Comparison of ENCODE assay signal across 14 cellular contexts in genomic region chr4:14862881-14863280, GRCh38.
DNase-seq lines count a peak whose midpoint lies in the region.
"Had no signal": no experiment of that assay in that cellular context is flagged by ENCODE, and none has a peak within 500 bp of the region (broad histone marks: within the 10 kb centered on the region; RNA-seq: fewer than 3 reads in every experiment).

No MANE protein-coding gene starts in this region.

- no peak overlapping the region for H3K4me3 Mint-ChIP-seq in activated naive CD8-positive, alpha-beta T cell treated with anti-CD3 and anti-CD28 coated beads for 36 hours
- no peak overlapping the region for H3K4me3 Mint-ChIP-seq in activated CD4-positive, alpha-beta T cell treated with anti-CD3 and anti-CD28 coated beads, Interleukin-2, amount 10 ng/mL, durations not matched to agents 24 days and 14 days
- H3K4me3 Mint-ChIP-seq: activated CD4-positive, alpha-beta T cell treated with anti-CD3 and anti-CD28 coated beads for 36 hours; endodermal cell had no signal

- no peaks in the 10 kb centered on the region for H3K9me3 ChIP-seq in SJCRH30 (replicated peaks)

- H3K9me3 Mint-ChIP-seq in activated naive CD8-positive, alpha-beta T cell treated with anti-CD3 and anti-CD28 coated beads for 36 hours, result peaks cover 2% of the 10 kb centered on the region
- H3K9me3 Mint-ChIP-seq in activated CD4-positive, alpha-beta T cell treated with anti-CD3 and anti-CD28 coated beads, Interleukin-2, amount 10 ng/mL, durations not matched to agents 24 days and 14 days, result no peaks in the 10 kb centered on the region
- H3K9me3 Mint-ChIP-seq: endodermal cell had no signal

- H3K4me1 ChIP-seq in SJCRH30, result no peaks in the 10 kb centered on the region

- no peak overlapping the region for H3K4me3 ChIP-seq in SJCRH30

- DNase-seq in AG08395 (ENCODE audit: low spot score), result peak; percentile 16
- DNase-seq in SJCRH30, result peak; percentile 30 to 48
- DNase-seq in head of caudate nucleus, result peak in 27 of 42 donors; percentile 12 to 65 (median 32)
- peak; percentile 81 for DNase-seq in retina
- no peak for DNase-seq in globus pallidus (ENCODE audit: low spot score)
- DNase-seq in activated naive CD8-positive, alpha-beta T cell treated with anti-CD3 and anti-CD28 coated beads for 36 hours, result no peak
- no peak for DNase-seq in central memory CD4-positive, alpha-beta T cell
- DNase-seq in activated CD4-positive, alpha-beta T cell treated with anti-CD3 and anti-CD28 coated beads, Interleukin-2, amount 10 ng/mL, durations not matched to agents 24 days and 14 days, result no peak
- DNase-seq: activated CD4-positive, alpha-beta T cell treated with anti-CD3 and anti-CD28 coated beads for 36 hours; activated T-cell treated with anti-CD3 and anti-CD28 coated beads, Interleukin-2, amount 50 U/mL, for 1 hour; endodermal cell; NCI-H2171; stimulated activated CD4-positive, alpha-beta T cell treated with anti-CD3 and anti-CD28 coated beads, Interleukin-15, amount 100 ng/mL, for 24 hours; SW 1271 had no signal

- H3K27me3 Mint-ChIP-seq in activated naive CD8-positive, alpha-beta T cell treated with anti-CD3 and anti-CD28 coated beads for 36 hours, result peaks cover 53% of the 10 kb centered on the region
- peaks cover 11% of the 10 kb centered on the region for H3K27me3 Mint-ChIP-seq in activated CD4-positive, alpha-beta T cell treated with anti-CD3 and anti-CD28 coated beads, Interleukin-2, amount 10 ng/mL, durations not matched to agents 24 days and 14 days

- intact Hi-C loops in head of caudate nucleus (cut with DNase I), result no loop called here
- intact Hi-C loops in activated CD4-positive, alpha-beta T cell treated with anti-CD3 and anti-CD28 coated beads, Interleukin-2, amount 10 ng/mL, durations not matched to agents 24 days and 14 days (cut with micrococcal nuclease), result no loop called here

- no peak overlapping the region for H3K27ac ChIP-seq in SJCRH30

- H3K36me3 ChIP-seq in SJCRH30, result no peaks in the 10 kb centered on the region

- no peaks in the 10 kb centered on the region; the same call in 1 of the 2 replicates for H3K27me3 ChIP-seq in SJCRH30

- H3K4me1 Mint-ChIP-seq in activated naive CD8-positive, alpha-beta T cell treated with anti-CD3 and anti-CD28 coated beads for 36 hours, result peaks cover 1% of the 10 kb centered on the region
- no peaks in the 10 kb centered on the region for H3K4me1 Mint-ChIP-seq in activated CD4-positive, alpha-beta T cell treated with anti-CD3 and anti-CD28 coated beads, Interleukin-2, amount 10 ng/mL, durations not matched to agents 24 days and 14 days

- peaks cover 1% of the 10 kb centered on the region for H3K36me3 Mint-ChIP-seq in activated naive CD8-positive, alpha-beta T cell treated with anti-CD3 and anti-CD28 coated beads for 36 hours
- no peaks in the 10 kb centered on the region for H3K36me3 Mint-ChIP-seq in activated CD4-positive, alpha-beta T cell treated with anti-CD3 and anti-CD28 coated beads, Interleukin-2, amount 10 ng/mL, durations not matched to agents 24 days and 14 days (ENCODE audit: low read depth)

- H3K27ac Mint-ChIP-seq in activated naive CD8-positive, alpha-beta T cell treated with anti-CD3 and anti-CD28 coated beads for 36 hours, result no peak overlapping the region
- no peak overlapping the region for H3K27ac Mint-ChIP-seq in activated CD4-positive, alpha-beta T cell treated with anti-CD3 and anti-CD28 coated beads, Interleukin-2, amount 10 ng/mL, durations not matched to agents 24 days and 14 days
- H3K27ac Mint-ChIP-seq: activated CD4-positive, alpha-beta T cell treated with anti-CD3 and anti-CD28 coated beads for 36 hours; endodermal cell had no signal

Comparison
In these comparisons a context has a peak if more than half of its experiments do, and no peak if none do; other contexts are left out.
1. DNase-seq: peak in AG08395 (single experiment), SJCRH30 (2 of 2), head of caudate nucleus (27 of 42) and retina (single experiment); none in globus pallidus (single experiment), activated naive CD8-positive, alpha-beta T cell treated with anti-CD3 and anti-CD28 coated beads for 36 hours (single experiment), central memory CD4-positive, alpha-beta T cell (single experiment) and activated CD4-positive, alpha-beta T cell treated with anti-CD3 and anti-CD28 coated beads, Interleukin-2, amount 10 ng/mL, durations not matched to agents 24 days and 14 days (single experiment).